Comparison of ENCODE assay signal across 21 cellular contexts in genomic region chr5:64487283-64487682, GRCh38. TPM values are rescaled to one million over a fixed set of nuclear protein-coding genes. Genes with fewer than 3 reads are reported as not detected.
A peak's percentile ranks its signal among the peaks of the same experiment; 100 is the strongest.
DNase-seq lines count a peak whose midpoint lies in the region; ATAC-seq and TF ChIP-seq lines count a peak whose summit lies in the region.
"Had no signal": no experiment of that assay in that cellular context is flagged by ENCODE, and none has a peak within 500 bp of the region (broad histone marks: within the 10 kb centered on the region; RNA-seq: fewer than 3 reads in every experiment).

No MANE protein-coding gene starts in this region.

- peak; percentile 38; the same call in 1 of the 3 replicates for ATAC-seq in RWPE2 (ENCODE audit: low read depth)
- ATAC-seq in activated T-cell treated with anti-CD3 and anti-CD28 coated beads, Interleukin-2, amount 50 U/mL, for 4 hours = no peak
- ATAC-seq: GM12878, HepG2 had no signal

- no peak overlapping the region for H3K4me2 ChIP-seq in trophoblast cell (ENCODE audit: low read length)
- H3K4me2 ChIP-seq in SK-N-SH = no peak overlapping the region

- no peak overlapping the region for H3K4me3 Mint-ChIP-seq in activated T-cell treated with anti-CD3 and anti-CD28 coated beads, Interleukin-2, amount 50 U/mL, for 4 hours
- no peak overlapping the region for H3K4me3 Mint-ChIP-seq in activated naive CD4-positive, alpha-beta T cell treated with anti-CD3 and anti-CD28 coated beads for 36 hours
- H3K4me3 Mint-ChIP-seq: CD4-positive, CD25-positive, alpha-beta regulatory T cell; IgD-negative memory B cell had no signal

- no peak overlapping the region for H3K23ac ChIP-seq in trophoblast cell (ENCODE audit: low read length)

- H3K9me3 ChIP-seq in RWPE2 (ENCODE audit: severe bottlenecking) (no peaks in the 10 kb centered on the region), trophoblast cell (ENCODE audit: insufficient read depth, low read depth, low read length) (peaks cover 8% of the 10 kb centered on the region), SK-N-SH (no peaks in the 10 kb centered on the region)
- H3K9me3 ChIP-seq: BE2C, Caco-2, HAP-1 had no signal

- no peaks in the 10 kb centered on the region for H4K20me1 ChIP-seq in SK-N-SH (ENCODE audit: insufficient read depth)

- no peaks in the 10 kb centered on the region for H3K27me3 Mint-ChIP-seq in activated T-cell treated with anti-CD3 and anti-CD28 coated beads, Interleukin-2, amount 50 U/mL, for 4 hours (ENCODE audit: low read depth)
- H3K27me3 Mint-ChIP-seq in activated naive CD4-positive, alpha-beta T cell treated with anti-CD3 and anti-CD28 coated beads for 36 hours (ENCODE audit: low read depth) = peaks cover 7% of the 10 kb centered on the region
- H3K27me3 Mint-ChIP-seq: CD4-positive, CD25-positive, alpha-beta regulatory T cell; IgD-negative memory B cell had no signal

- DNase-seq in EH (ENCODE audit: low read depth) (peak; percentile 4), RWPE2 (ENCODE audit: low spot score) (no peak), trophoblast cell (peak; percentile 18 to 39), SK-N-SH (no peak)
- DNase-seq in activated T-cell treated with anti-CD3 and anti-CD28 coated beads, Interleukin-2, amount 50 U/mL, for 4 hours = no peak
- no peak for DNase-seq in activated naive CD4-positive, alpha-beta T cell treated with anti-CD3 and anti-CD28 coated beads for 36 hours
- DNase-seq: ACHN; BE2C; C1 segment of cervical spinal cord; Caco-2; CD4-positive, CD25-positive, alpha-beta regulatory T cell; DMS79 treated with DMSO at 0.1 percent for 48 hours; EL; GM23248; KBM-7 had no signal

- no peak overlapping the region for H4K91ac ChIP-seq in trophoblast cell (ENCODE audit: low read depth, low read length)

- no peak overlapping the region for H2BK5ac ChIP-seq in trophoblast cell (ENCODE audit: low read depth, low read length, poor library complexity)

- no peak overlapping the region for H4K12ac ChIP-seq in trophoblast cell (ENCODE audit: low read depth, low read length)

- H4K8ac ChIP-seq in trophoblast cell (ENCODE audit: low read depth, low read length) = no peak overlapping the region

- H3K18ac ChIP-seq in trophoblast cell (ENCODE audit: low read length) = no peak overlapping the region

- CTCF ChIA-PET in SK-N-SH (lab: Yijun Ruan, JAX) = interaction anchor here (0.6 kb wide), 1 partner anchor 31 kb away, joined by 3 read pairs; no protein-coding TSS in a partner anchor
- CTCF ChIA-PET in activated naive CD4-positive, alpha-beta T cell treated with anti-CD3 and anti-CD28 coated beads for 36 hours (lab: Charles Lee) = no interaction called here

- no peak for TF ChIP-seq RAD21 in SK-N-SH (IDR thresholded peaks at IDR 0.05; ENCODE audit: low read length)

- no peaks in the 10 kb centered on the region for H3K4me1 Mint-ChIP-seq in activated T-cell treated with anti-CD3 and anti-CD28 coated beads, Interleukin-2, amount 50 U/mL, for 4 hours (ENCODE audit: low read depth)
- H3K4me1 Mint-ChIP-seq in activated naive CD4-positive, alpha-beta T cell treated with anti-CD3 and anti-CD28 coated beads for 36 hours (ENCODE audit: low read depth) = no peaks in the 10 kb centered on the region
- H3K4me1 Mint-ChIP-seq: CD4-positive, CD25-positive, alpha-beta regulatory T cell; IgD-negative memory B cell had no signal

- H2BK12ac ChIP-seq in trophoblast cell (ENCODE audit: low read length) = no peak overlapping the region

- no peak for TF ChIP-seq EP300 in SK-N-SH (IDR thresholded peaks at IDR 0.05; ENCODE audit: borderline replicate concordance in 1 of 2, low read depth in 1 of 2, low read length in 1 of 2)

- peaks cover 14% of the 10 kb centered on the region for H3K9me3 Mint-ChIP-seq in activated T-cell treated with anti-CD3 and anti-CD28 coated beads, Interleukin-2, amount 50 U/mL, for 4 hours
- H3K9me3 Mint-ChIP-seq in activated naive CD4-positive, alpha-beta T cell treated with anti-CD3 and anti-CD28 coated beads for 36 hours = peaks cover 8% of the 10 kb centered on the region

- TF ChIP-seq CTCF in RWPE2 (IDR thresholded peaks at IDR 0.05; ENCODE audit: poor library complexity, severe bottlenecking) (no peak), SK-N-SH (IDR thresholded peaks at IDR 0.05) (no peak)

- no peaks in the 10 kb centered on the region for H3F3A ChIP-seq in SK-N-SH (replicated peaks; ENCODE audit: insufficient read depth)

- no peak overlapping the region for H3K9ac ChIP-seq in trophoblast cell (ENCODE audit: low read length)
- no peak overlapping the region for H3K9ac ChIP-seq in SK-N-SH
- H3K9ac ChIP-seq: GM23248 had no signal

- H3K79me2 ChIP-seq in trophoblast cell (ENCODE audit: control insufficient read depth, insufficient read depth, low read length, poor library complexity) (no peaks in the 10 kb centered on the region), SK-N-SH (ENCODE audit: insufficient read depth) (no peaks in the 10 kb centered on the region)

- H3K27me3 ChIP-seq in RWPE2 (ENCODE audit: insufficient read depth, poor library complexity, severe bottlenecking) (peaks cover 4% of the 10 kb centered on the region), trophoblast cell (ENCODE audit: insufficient read depth, low read length) (no peaks in the 10 kb centered on the region), SK-N-SH (ENCODE audit: insufficient read depth) (no peaks in the 10 kb centered on the region)
- H3K27me3 ChIP-seq: BE2C had no signal

- no peak overlapping the region for H3K14ac ChIP-seq in trophoblast cell (ENCODE audit: low read length)

- no peaks in the 10 kb centered on the region for H3K9me2 ChIP-seq in SK-N-SH

- POLR2A ChIA-PET in SK-N-SH (lab: Yijun Ruan, JAX) = no interaction called here

- H3K36me3 ChIP-seq in RWPE2 (ENCODE audit: low read depth) = no peaks in the 10 kb centered on the region
- no peaks in the 10 kb centered on the region for H3K36me3 ChIP-seq in trophoblast cell (ENCODE audit: control insufficient read depth in 1 of 2, insufficient read depth in 2 of 2, low read length in 2 of 2)
- no peaks in the 10 kb centered on the region for H3K36me3 ChIP-seq in SK-N-SH (replicated peaks in 1 of 2; ENCODE audit: control insufficient read depth in 1 of 2, insufficient read depth in 2 of 2, low read length in 1 of 2)
- H3K36me3 ChIP-seq: BE2C, HAP-1 had no signal

- H2AFZ ChIP-seq in trophoblast cell (ENCODE audit: insufficient read depth, low read length, poor library complexity) = no peak overlapping the region
- no peak overlapping the region for H2AFZ ChIP-seq in SK-N-SH (ENCODE audit: low read depth)
- H2AFZ ChIP-seq: GM23248 had no signal

- no peaks in the 10 kb centered on the region for H3K79me1 ChIP-seq in trophoblast cell (ENCODE audit: low read length)

- no peak overlapping the region for H2AK5ac ChIP-seq in trophoblast cell (ENCODE audit: low read length)

- H3K36me3 Mint-ChIP-seq in activated T-cell treated with anti-CD3 and anti-CD28 coated beads, Interleukin-2, amount 50 U/mL, for 4 hours (ENCODE audit: insufficient read depth) = no peaks in the 10 kb centered on the region
- no peaks in the 10 kb centered on the region for H3K36me3 Mint-ChIP-seq in activated naive CD4-positive, alpha-beta T cell treated with anti-CD3 and anti-CD28 coated beads for 36 hours (ENCODE audit: low read depth)
- H3K36me3 Mint-ChIP-seq: CD4-positive, CD25-positive, alpha-beta regulatory T cell; IgD-negative memory B cell had no signal

- intact Hi-C loops in activated naive CD4-positive, alpha-beta T cell treated with anti-CD3 and anti-CD28 coated beads for 36 hours (cut with micrococcal nuclease) = no loop called here

- H2BK120ac ChIP-seq in trophoblast cell (ENCODE audit: insufficient read depth, low read length, poor library complexity) = no peak overlapping the region

- no peak overlapping the region for H3K4me3 ChIP-seq in RWPE2 (ENCODE audit: severe bottlenecking)
- H3K4me3 ChIP-seq in trophoblast cell (ENCODE audit: low read depth, low read length) = no peak overlapping the region
- H3K4me3 ChIP-seq in SK-N-SH (ENCODE audit: low read depth in 2 of 2, low read length in 1 of 2) = no peak overlapping the region
- H3K4me3 ChIP-seq: GM12878, GM23248, HAP-1 had no signal

- H3K4me1 ChIP-seq in RWPE2 (ENCODE audit: insufficient read depth, poor library complexity, severe bottlenecking) (no peaks in the 10 kb centered on the region), trophoblast cell (ENCODE audit: control insufficient read depth in 1 of 2, insufficient read depth in 2 of 2, low read length in 2 of 2) (peaks cover 5% of the 10 kb centered on the region in 2 experiments), SK-N-SH (ENCODE audit: control insufficient read depth in 1 of 2, insufficient read depth in 2 of 2, low read depth in 1 of 2, low read length in 1 of 2) (no peaks in the 10 kb centered on the region)
- H3K4me1 ChIP-seq: BE2C, Caco-2, HAP-1 had no signal

- no peak overlapping the region for H3K27ac Mint-ChIP-seq in activated naive CD4-positive, alpha-beta T cell treated with anti-CD3 and anti-CD28 coated beads for 36 hours
- H3K27ac Mint-ChIP-seq: CD4-positive, CD25-positive, alpha-beta regulatory T cell; IgD-negative memory B cell had no signal

- H3K27ac ChIP-seq in RWPE2 (ENCODE audit: poor library complexity, severe bottlenecking) (no peak overlapping the region), trophoblast cell (ENCODE audit: low read depth, low read length) (no peak overlapping the region), SK-N-SH (ENCODE audit: low read depth in 2 of 2, low read length in 1 of 2) (no peak overlapping the region)
- H3K27ac ChIP-seq: GM23248 had no signal

- H3K4ac ChIP-seq in trophoblast cell (ENCODE audit: low read depth, low read length) = no peak overlapping the region

TF ChIP-seq in SK-N-SH, 30 proteins besides CTCF, POLR2A, EP300 and RAD21 (continues in another document):
- TF ChIP-seq CHD2 (IDR thresholded peaks at IDR 0.05; ENCODE audit: low read length, partially characterized antibody) (no peak), IRF3 (IDR thresholded peaks at IDR 0.05; ENCODE audit: low read depth, low read length) (no peak), RFX5 (IDR thresholded peaks at IDR 0.05; ENCODE audit: low read length) (no peak), RXRA (IDR thresholded peaks at IDR 0.05; ENCODE audit: borderline replicate concordance, low read depth) (no peak), TAF1 (IDR thresholded peaks at IDR 0.05; ENCODE audit: borderline replicate concordance, low read depth, low read length) (no peak)

RNA-seq across cellular contexts. Expression of gene RGS7BP, which starts 18.5 kb away (rescaled TPM):
- polyA plus RNA-seq in trophoblast cell (2013) = 0.14 TPM in 1 of 2 replicates, not detected in the other
- not detected in 2 replicates for polyA plus RNA-seq in SK-N-SH (2012; rRNA removed)
- not detected in 2 replicates for polyA plus RNA-seq in SK-N-SH (2012; cell fraction: cytosol; rRNA removed)
- not detected in 2 replicates for polyA plus RNA-seq in SK-N-SH (2012; cell fraction: nucleus; rRNA removed)
- total RNA-seq in activated T-cell treated with anti-CD3 and anti-CD28 coated beads, Interleukin-2, amount 50 U/mL, for 4 hours = not detected
- not detected for total RNA-seq in activated naive CD4-positive, alpha-beta T cell treated with anti-CD3 and anti-CD28 coated beads for 36 hours
- total RNA-seq: Caco-2; CD4-positive, CD25-positive, alpha-beta regulatory T cell; G401; GM12878; H4; HepG2 had no signal
- polyA plus RNA-seq: CD4-positive, CD25-positive, alpha-beta regulatory T cell; GM12878; GM23248; HepG2; IgD-negative memory B cell had no signal

Comparison
In these comparisons a context has a peak if more than half of its experiments do, and no peak if none do; other contexts are left out.
1. DNase-seq: peak in EH (single experiment) and trophoblast cell (2 of 2); none in RWPE2 (single experiment), SK-N-SH (single experiment), activated T-cell treated with anti-CD3 and anti-CD28 coated beads, Interleukin-2, amount 50 U/mL, for 4 hours (single experiment) and activated naive CD4-positive, alpha-beta T cell treated with anti-CD3 and anti-CD28 coated beads for 36 hours (single experiment).